In genomic region chr18:23506393-23506792, GRCh38 we compare ENCODE assay signal across 22 cellular contexts.
"Had no signal": no experiment of that assay in that cellular context is flagged by ENCODE, and none has a peak within 500 bp of the region (broad histone marks: within the 10 kb centered on the region; RNA-seq: fewer than 3 reads in every experiment).

No MANE protein-coding gene starts in this region.

- H3K27me3 ChIP-seq: colonic mucosa, esophagus squamous epithelium, gastroesophageal sphincter, heart left ventricle, upper lobe of left lung had no signal

- H3K9me3 ChIP-seq: colonic mucosa, esophagus squamous epithelium, gastroesophageal sphincter, heart left ventricle, thoracic aorta, upper lobe of left lung had no signal

- H2AFZ ChIP-seq: parathyroid adenoma had no signal

- FAIRE-seq: astrocyte had no signal

- H3K27ac ChIP-seq: colonic mucosa, esophagus squamous epithelium, gastroesophageal sphincter, heart left ventricle, parathyroid adenoma, thoracic aorta had no signal

- H3K9ac ChIP-seq: parathyroid adenoma had no signal

- H3K4me3 ChIP-seq: colonic mucosa, esophagus squamous epithelium, gastroesophageal sphincter, heart left ventricle, thoracic aorta, upper lobe of left lung had no signal

- H3K27ac Mint-ChIP-seq: activated B cell treated with CpG ODN at 0.5 μM for 24 hours; activated naive CD4-positive, alpha-beta T cell treated with anti-CD3 and anti-CD28 coated beads, Interleukin-2, amount 50 U/mL, for 24 hours; activated T-helper 1 cell treated with anti-CD3 and anti-CD28 coated beads, Interleukin-12 subunit alpha, Interleukin-12 subunit beta, Interleukin-2, Interleukin-4 antibody, amounts not matched to agents 30 ng/mL and 10 ng/mL and 1 ng/mL, durations not matched to agents 14 hours and 24 hours and 36 hours; endodermal cell had no signal

- H3K27me3 Mint-ChIP-seq: activated B cell treated with CpG ODN at 0.5 μM for 24 hours; activated naive CD4-positive, alpha-beta T cell treated with anti-CD3 and anti-CD28 coated beads, Interleukin-2, amount 50 U/mL, for 24 hours had no signal

- H3K4me3 Mint-ChIP-seq: activated B cell treated with CpG ODN at 0.5 μM for 24 hours; activated naive CD4-positive, alpha-beta T cell treated with anti-CD3 and anti-CD28 coated beads, Interleukin-2, amount 50 U/mL, for 24 hours; endodermal cell had no signal

- DNase-seq: activated B cell treated with CpG ODN at 0.5 μM for 24 hours; activated CD4-positive, alpha-beta T cell treated with anti-CD3 and anti-CD28 coated beads, Interleukin-2, amount 50 U/mL, for 1 hour; activated gamma-delta T cell treated with Interleukin-2 at 50 U/mL for 16 hours; central memory CD4-positive, alpha-beta T cell; colonic mucosa; endodermal cell; esophagus squamous epithelium; heart left ventricle; islet precursor cell; left cardiac atrium; mesenchymal stem cell; nucleus accumbens; right cardiac atrium; stimulated activated CD4-positive, alpha-beta T cell treated with anti-CD3 and anti-CD28 coated beads, Interleukin-4, amount 100 ng/mL, for 24 hours; stimulated activated naive CD4-positive, alpha-beta T cell treated with Interleukin-2 at 50 U/mL for 16 hours; upper lobe of left lung had no signal

- H3K9me3 Mint-ChIP-seq: activated B cell treated with CpG ODN at 0.5 μM for 24 hours; activated naive CD4-positive, alpha-beta T cell treated with anti-CD3 and anti-CD28 coated beads, Interleukin-2, amount 50 U/mL, for 24 hours; activated T-helper 1 cell treated with anti-CD3 and anti-CD28 coated beads, Interleukin-12 subunit alpha, Interleukin-12 subunit beta, Interleukin-2, Interleukin-4 antibody, amounts not matched to agents 30 ng/mL and 10 ng/mL and 1 ng/mL, durations not matched to agents 14 hours and 24 hours and 36 hours had no signal

- ATAC-seq: gastroesophageal sphincter, heart left ventricle, left cardiac atrium, right cardiac atrium had no signal
